In genomic region chr5:149581931-149582768, GRCh38 we compare ENCODE assay signal across 8 cellular contexts. TPM values are rescaled to one million over a fixed set of nuclear protein-coding genes. Genes with fewer than 3 reads are reported as not detected.
DNase-seq lines count a peak whose midpoint lies in the region; ATAC-seq lines count a peak whose summit lies in the region.

No MANE protein-coding gene starts in this region.

- H3K36me3 ChIP-seq in HUES64 (ENCODE audit: insufficient read depth, low read length) = no peaks in the 10 kb centered on the region

- peak overlapping the region; percentile 66 for H3K4me3 ChIP-seq in HUES64 (ENCODE audit: low read length)

- H3K27me3 ChIP-seq in HUES64 (ENCODE audit: insufficient read depth, low read length) = peaks cover 33% of the 10 kb centered on the region

- 15% methylated on average over 7 of the region's 9 CpGs for WGBS in HUES64

- no peaks in the 10 kb centered on the region for H3K9me3 ChIP-seq in HUES64 (ENCODE audit: insufficient read depth, low read depth, low read length)

- 0 out of 2 replicates have a peak overlapping the region, but pooled peaks have one; percentile 1 for H3K9ac ChIP-seq in HUES64 (ENCODE audit: low read depth, low read length)

- peaks cover 11% of the 10 kb centered on the region for H3K4me1 ChIP-seq in HUES64 (ENCODE audit: insufficient read depth, low read length)

- ATAC-seq in left lobe of liver = peak; percentile 18
- ATAC-seq in GM19395 (IDR thresholded peaks at IDR 0.05; ENCODE audit: unreplicated experiment) = no peak

- DNase-seq in A172 (ENCODE audit: low spot score) (peak; percentile 17), caudate nucleus (lab: John Stamatoyannopoulos, UW) (peak in 19 of 61 donors; percentile 4 to 46 (median 24)), left lobe of liver (ENCODE audit: low spot score) (peak; percentile 49), substantia nigra (lab: John Stamatoyannopoulos, UW) (peak in 17 of 49 donors; percentile 6 to 46 (median 23)), HuH-7.5 (ENCODE audit: low spot score) (no peak), DMS79 (lab: John Stamatoyannopoulos, UW) (no peak)

- H3K27ac ChIP-seq in HUES64 (ENCODE audit: low read depth, low read length) (no peak overlapping the region), caudate nucleus (ENCODE audit: low read depth, low read length) (peak overlapping the region; percentile 98), substantia nigra (ENCODE audit: low read depth, low read length, poor library complexity, severe bottlenecking) (peak overlapping the region; percentile 86)

RNA-seq across cellular contexts. Expression of gene ARHGEF37, which starts 0.9 kb away (rescaled TPM):
- 0.69 and 1.6 TPM in 2 replicates for total RNA-seq in A172 (2014; rRNA removed; shearing (Covaris generic))
- polyA plus RNA-seq in HUES64 (2013, experiment 1 of 2) = 0.60 TPM
- 0.57 TPM for polyA plus RNA-seq in HUES64 (2013, experiment 2 of 2)
- 6.5 TPM for total RNA-seq in left lobe of liver

RNA-seq across cellular contexts. Expression of gene CSNK1A1, which starts 30.9 kb away (rescaled TPM):
- total RNA-seq in A172 (2014; rRNA removed; shearing (Covaris generic)) = 354 and 416 TPM in 2 replicates
- polyA plus RNA-seq in HUES64 (2013, experiment 1 of 2) = 155 TPM
- polyA plus RNA-seq in HUES64 (2013, experiment 2 of 2) = 160 TPM
- total RNA-seq in left lobe of liver = 82.6 TPM

Comparison
In these comparisons a context has a peak if more than half of its experiments do, and no peak if none do; other contexts are left out.
1. DNase-seq: peak in A172 (single experiment) and left lobe of liver (single experiment); none in HuH-7.5 (single experiment) and DMS79 (single experiment).